ENCODE assay signal across 1 cellular context in genomic region chr7:46011059-46011458, GRCh38.
TF ChIP-seq lines count a peak whose summit lies in the region.

No MANE protein-coding gene starts in this region.

TF ChIP-seq in WTC11, 78 proteins besides CTCF, POLR2A, EP300 and RAD21 (continued from another document):
- no peak for TF ChIP-seq IRF1 (CRISPR knock-in tag; IDR thresholded peaks at IDR 0.05)
- no peak for TF ChIP-seq ZNF423 (CRISPR knock-in tag; IDR thresholded peaks at IDR 0.05)
- TF ChIP-seq SOX15 (CRISPR knock-in tag; IDR thresholded peaks at IDR 0.05): no peak
- TF ChIP-seq ZNF416 (CRISPR knock-in tag; IDR thresholded peaks at IDR 0.05): no peak
- TF ChIP-seq NR2C2 (CRISPR knock-in tag; IDR thresholded peaks at IDR 0.05): no peak
- TF ChIP-seq ATF6 (CRISPR knock-in tag; IDR thresholded peaks at IDR 0.05): no peak
- no peak for TF ChIP-seq TEAD4 (CRISPR knock-in tag; IDR thresholded peaks at IDR 0.05)
